Comparison of ENCODE assay signal across 1 cellular context in the genomic region with DNA sequence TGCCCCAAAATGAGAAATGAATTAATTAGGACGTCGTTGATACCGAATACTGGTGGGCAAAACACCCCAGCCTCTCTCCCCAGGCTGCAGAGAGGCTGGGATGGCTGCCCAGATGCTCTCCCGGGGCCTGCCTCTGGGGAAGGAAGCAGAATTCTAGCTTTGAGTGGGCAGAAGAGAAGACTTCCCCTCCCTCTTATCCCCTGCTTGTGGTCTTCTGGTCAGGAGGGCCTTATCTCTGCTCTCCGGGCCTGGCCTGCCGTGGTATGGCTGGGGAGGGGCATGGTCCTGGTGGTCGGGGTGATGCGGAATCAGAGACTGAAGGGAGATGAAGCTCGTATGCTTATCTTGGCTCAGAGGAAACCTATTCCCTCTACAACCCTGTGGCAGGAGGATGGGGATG.
TF ChIP-seq lines count a peak whose summit lies in the region.

No MANE protein-coding gene starts in this region.

TF ChIP-seq in K562, 482 proteins besides CTCF, POLR2A, EP300 and RAD21 (continued from another document and continues in another):
- TF ChIP-seq, protein P1, sequence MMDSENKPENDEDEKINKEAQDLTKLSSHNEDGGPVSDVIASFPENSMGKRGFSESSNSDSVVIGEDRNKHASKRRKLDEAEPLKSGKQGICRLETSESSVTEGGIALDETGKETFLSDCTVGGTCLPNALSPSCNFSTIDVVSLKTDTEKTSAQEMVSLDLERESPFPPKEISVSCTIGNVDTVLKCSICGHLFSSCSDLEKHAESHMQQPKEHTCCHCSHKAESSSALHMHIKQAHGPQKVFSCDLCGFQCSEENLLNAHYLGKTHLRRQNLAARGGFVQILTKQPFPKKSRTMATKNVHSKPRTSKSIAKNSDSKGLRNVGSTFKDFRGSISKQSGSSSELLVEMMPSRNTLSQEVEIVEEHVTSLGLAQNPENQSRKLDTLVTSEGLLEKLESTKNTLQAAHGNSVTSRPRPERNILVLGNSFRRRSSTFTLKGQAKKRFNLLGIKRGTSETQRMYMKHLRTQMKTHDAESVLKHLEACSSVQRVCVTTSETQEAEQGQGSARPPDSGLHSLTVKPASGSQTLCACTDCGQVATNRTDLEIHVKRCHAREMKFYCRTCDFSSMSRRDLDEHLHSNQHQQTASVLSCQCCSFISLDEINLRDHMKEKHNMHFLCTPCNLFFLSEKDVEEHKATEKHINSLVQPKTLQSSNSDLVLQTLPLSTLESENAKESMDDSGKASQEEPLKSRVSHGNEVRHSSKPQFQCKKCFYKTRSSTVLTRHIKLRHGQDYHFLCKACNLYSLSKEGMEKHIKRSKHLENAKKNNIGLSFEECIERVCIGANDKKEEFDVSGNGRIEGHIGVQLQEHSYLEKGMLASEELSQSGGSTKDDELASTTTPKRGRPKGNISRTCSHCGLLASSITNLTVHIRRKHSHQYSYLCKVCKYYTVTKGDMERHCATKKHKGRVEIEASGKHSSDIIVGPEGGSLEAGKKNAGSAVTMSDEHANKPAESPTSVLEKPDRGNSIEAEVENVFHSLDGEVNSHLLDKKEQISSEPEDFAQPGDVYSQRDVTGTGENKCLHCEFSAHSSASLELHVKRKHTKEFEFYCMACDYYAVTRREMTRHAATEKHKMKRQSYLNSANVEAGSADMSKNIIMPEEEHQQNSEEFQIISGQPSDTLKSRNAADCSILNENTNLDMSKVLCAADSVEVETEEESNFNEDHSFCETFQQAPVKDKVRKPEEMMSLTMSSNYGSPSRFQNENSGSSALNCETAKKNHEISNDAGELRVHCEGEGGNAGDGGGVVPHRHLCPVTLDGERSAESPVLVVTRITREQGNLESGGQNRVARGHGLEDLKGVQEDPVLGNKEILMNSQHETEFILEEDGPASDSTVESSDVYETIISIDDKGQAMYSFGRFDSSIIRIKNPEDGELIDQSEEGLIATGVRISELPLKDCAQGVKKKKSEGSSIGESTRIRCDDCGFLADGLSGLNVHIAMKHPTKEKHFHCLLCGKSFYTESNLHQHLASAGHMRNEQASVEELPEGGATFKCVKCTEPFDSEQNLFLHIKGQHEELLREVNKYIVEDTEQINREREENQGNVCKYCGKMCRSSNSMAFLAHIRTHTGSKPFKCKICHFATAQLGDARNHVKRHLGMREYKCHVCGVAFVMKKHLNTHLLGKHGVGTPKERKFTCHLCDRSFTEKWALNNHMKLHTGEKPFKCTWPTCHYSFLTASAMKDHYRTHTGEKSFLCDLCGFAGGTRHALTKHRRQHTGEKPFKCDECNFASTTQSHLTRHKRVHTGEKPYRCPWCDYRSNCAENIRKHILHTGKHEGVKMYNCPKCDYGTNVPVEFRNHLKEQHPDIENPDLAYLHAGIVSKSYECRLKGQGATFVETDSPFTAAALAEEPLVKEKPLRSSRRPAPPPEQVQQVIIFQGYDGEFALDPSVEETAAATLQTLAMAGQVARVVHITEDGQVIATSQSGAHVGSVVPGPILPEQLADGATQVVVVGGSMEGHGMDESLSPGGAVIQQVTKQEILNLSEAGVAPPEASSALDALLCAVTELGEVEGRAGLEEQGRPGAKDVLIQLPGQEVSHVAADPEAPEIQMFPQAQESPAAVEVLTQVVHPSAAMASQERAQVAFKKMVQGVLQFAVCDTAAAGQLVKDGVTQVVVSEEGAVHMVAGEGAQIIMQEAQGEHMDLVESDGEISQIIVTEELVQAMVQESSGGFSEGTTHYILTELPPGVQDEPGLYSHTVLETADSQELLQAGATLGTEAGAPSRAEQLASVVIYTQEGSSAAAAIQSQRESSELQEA (IDR thresholded peaks at IDR 0.05; ENCODE audit: low read depth): no peak
- TF ChIP-seq FOXM1 (IDR thresholded peaks at IDR 0.05; ENCODE audit: low read depth) (peak; percentile 73; the same call in 1 of the 2 replicates), FOXM1 (CRISPR knock-in tag; IDR thresholded peaks at IDR 0.05; ENCODE audit: low read depth) (no peak), DMBX1 (CRISPR knock-in tag; IDR thresholded peaks at IDR 0.05; ENCODE audit: borderline replicate concordance) (no peak), NCOA6 (IDR thresholded peaks at IDR 0.05) (no peak), MCM2 (IDR thresholded peaks at IDR 0.05; ENCODE audit: low read depth) (no peak), XRCC5 (IDR thresholded peaks at IDR 0.05; ENCODE audit: low read depth, low read length) (no peak), NRF1 (conservative IDR thresholded peaks at IDR 0.05 in 1 of 2, IDR thresholded peaks at IDR 0.05 in 1 of 2) (0 out of 4 replicates have a peak, but pooled peaks of 1 of the 2 experiments have one; percentile 13), ESRRB (CRISPR knock-in tag; IDR thresholded peaks at IDR 0.05; ENCODE audit: borderline replicate concordance) (no peak), ZEB2 (IDR thresholded peaks at IDR 0.05) (peak; percentile 35; the same call in 1 of the 2 replicates), EGR1 (conservative IDR thresholded peaks at IDR 0.05) (peak; percentile 63), CHD1 (IDR thresholded peaks at IDR 0.05; ENCODE audit: low read length) (no peak), FOS (IDR thresholded peaks at IDR 0.05; ENCODE audit: extremely low read depth, insufficient read length) (no peak), RCOR1 (IDR thresholded peaks at IDR 0.05; ENCODE audit: borderline replicate concordance in 1 of 2, low read depth in 2 of 2, low read length in 2 of 2) (peak; percentile 66 to 96; a peak in 3 of 4 replicates), MTA3 (IDR thresholded peaks at IDR 0.05; ENCODE audit: borderline replicate concordance) (peak; percentile 69; the same call in 1 of the 2 replicates), ZNF780A (CRISPR knock-in tag; IDR thresholded peaks at IDR 0.05) (no peak), PHB2 (IDR thresholded peaks at IDR 0.05; ENCODE audit: low read depth) (0 out of 2 replicates have a peak, but pooled peaks have one; percentile 57), EZH2 (IDR thresholded peaks at IDR 0.05; ENCODE audit: borderline replicate concordance, low read depth, low read length) (no peak), ZNF445 (CRISPR knock-in tag; IDR thresholded peaks at IDR 0.05; ENCODE audit: low read depth) (no peak), ZNF134 (CRISPR knock-in tag; conservative IDR thresholded peaks at IDR 0.05) (no peak), TRIM28 (IDR thresholded peaks at IDR 0.05) (no peak), ARID1B (IDR thresholded peaks at IDR 0.05) (peak; percentile 94), SRSF7 (optimal IDR thresholded peaks at IDR 0.05; ENCODE audit: low read depth, low read length) (no peak), HDAC2 (IDR thresholded peaks at IDR 0.05) (peak; percentile 87; the same call in 1 of the 2 replicates), PYGO2 (tag; IDR thresholded peaks at IDR 0.05) (no peak), SOX6 (IDR thresholded peaks at IDR 0.05) (peak; percentile 78), POLR3A (IDR thresholded peaks at IDR 0.05; ENCODE audit: borderline replicate concordance, extremely low read depth, insufficient read depth, insufficient read length) (no peak), ARHGAP35 (IDR thresholded peaks at IDR 0.05; ENCODE audit: partially characterized antibody) (no peak), ZSCAN32 (CRISPR knock-in tag; IDR thresholded peaks at IDR 0.05) (no peak), FOXA1 (IDR thresholded peaks at IDR 0.05; ENCODE audit: borderline replicate concordance) (no peak), CCAR2 (IDR thresholded peaks at IDR 0.05; ENCODE audit: low read depth, low read length) (no peak)
- TF ChIP-seq, protein P2, sequence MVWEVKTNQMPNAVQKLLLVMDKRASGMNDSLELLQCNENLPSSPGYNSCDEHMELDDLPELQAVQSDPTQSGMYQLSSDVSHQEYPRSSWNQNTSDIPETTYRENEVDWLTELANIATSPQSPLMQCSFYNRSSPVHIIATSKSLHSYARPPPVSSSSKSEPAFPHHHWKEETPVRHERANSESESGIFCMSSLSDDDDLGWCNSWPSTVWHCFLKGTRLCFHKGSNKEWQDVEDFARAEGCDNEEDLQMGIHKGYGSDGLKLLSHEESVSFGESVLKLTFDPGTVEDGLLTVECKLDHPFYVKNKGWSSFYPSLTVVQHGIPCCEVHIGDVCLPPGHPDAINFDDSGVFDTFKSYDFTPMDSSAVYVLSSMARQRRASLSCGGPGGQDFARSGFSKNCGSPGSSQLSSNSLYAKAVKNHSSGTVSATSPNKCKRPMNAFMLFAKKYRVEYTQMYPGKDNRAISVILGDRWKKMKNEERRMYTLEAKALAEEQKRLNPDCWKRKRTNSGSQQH (CRISPR knock-in tag; IDR thresholded peaks at IDR 0.05): no peak
- TF ChIP-seq, protein P3, sequence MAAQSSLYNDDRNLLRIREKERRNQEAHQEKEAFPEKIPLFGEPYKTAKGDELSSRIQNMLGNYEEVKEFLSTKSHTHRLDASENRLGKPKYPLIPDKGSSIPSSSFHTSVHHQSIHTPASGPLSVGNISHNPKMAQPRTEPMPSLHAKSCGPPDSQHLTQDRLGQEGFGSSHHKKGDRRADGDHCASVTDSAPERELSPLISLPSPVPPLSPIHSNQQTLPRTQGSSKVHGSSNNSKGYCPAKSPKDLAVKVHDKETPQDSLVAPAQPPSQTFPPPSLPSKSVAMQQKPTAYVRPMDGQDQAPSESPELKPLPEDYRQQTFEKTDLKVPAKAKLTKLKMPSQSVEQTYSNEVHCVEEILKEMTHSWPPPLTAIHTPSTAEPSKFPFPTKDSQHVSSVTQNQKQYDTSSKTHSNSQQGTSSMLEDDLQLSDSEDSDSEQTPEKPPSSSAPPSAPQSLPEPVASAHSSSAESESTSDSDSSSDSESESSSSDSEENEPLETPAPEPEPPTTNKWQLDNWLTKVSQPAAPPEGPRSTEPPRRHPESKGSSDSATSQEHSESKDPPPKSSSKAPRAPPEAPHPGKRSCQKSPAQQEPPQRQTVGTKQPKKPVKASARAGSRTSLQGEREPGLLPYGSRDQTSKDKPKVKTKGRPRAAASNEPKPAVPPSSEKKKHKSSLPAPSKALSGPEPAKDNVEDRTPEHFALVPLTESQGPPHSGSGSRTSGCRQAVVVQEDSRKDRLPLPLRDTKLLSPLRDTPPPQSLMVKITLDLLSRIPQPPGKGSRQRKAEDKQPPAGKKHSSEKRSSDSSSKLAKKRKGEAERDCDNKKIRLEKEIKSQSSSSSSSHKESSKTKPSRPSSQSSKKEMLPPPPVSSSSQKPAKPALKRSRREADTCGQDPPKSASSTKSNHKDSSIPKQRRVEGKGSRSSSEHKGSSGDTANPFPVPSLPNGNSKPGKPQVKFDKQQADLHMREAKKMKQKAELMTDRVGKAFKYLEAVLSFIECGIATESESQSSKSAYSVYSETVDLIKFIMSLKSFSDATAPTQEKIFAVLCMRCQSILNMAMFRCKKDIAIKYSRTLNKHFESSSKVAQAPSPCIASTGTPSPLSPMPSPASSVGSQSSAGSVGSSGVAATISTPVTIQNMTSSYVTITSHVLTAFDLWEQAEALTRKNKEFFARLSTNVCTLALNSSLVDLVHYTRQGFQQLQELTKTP (IDR thresholded peaks at IDR 0.05; ENCODE audit: low read depth in 1 of 2, partially characterized antibody in 2 of 2): no peak
- TF ChIP-seq, protein P4, sequence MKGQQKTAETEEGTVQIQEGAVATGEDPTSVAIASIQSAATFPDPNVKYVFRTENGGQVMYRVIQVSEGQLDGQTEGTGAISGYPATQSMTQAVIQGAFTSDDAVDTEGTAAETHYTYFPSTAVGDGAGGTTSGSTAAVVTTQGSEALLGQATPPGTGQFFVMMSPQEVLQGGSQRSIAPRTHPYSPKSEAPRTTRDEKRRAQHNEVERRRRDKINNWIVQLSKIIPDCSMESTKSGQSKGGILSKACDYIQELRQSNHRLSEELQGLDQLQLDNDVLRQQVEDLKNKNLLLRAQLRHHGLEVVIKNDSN (CRISPR knock-in tag; IDR thresholded peaks at IDR 0.05): 0 out of 2 replicates have a peak, but pooled peaks have one; percentile 19
- TF ChIP-seq, protein P5, sequence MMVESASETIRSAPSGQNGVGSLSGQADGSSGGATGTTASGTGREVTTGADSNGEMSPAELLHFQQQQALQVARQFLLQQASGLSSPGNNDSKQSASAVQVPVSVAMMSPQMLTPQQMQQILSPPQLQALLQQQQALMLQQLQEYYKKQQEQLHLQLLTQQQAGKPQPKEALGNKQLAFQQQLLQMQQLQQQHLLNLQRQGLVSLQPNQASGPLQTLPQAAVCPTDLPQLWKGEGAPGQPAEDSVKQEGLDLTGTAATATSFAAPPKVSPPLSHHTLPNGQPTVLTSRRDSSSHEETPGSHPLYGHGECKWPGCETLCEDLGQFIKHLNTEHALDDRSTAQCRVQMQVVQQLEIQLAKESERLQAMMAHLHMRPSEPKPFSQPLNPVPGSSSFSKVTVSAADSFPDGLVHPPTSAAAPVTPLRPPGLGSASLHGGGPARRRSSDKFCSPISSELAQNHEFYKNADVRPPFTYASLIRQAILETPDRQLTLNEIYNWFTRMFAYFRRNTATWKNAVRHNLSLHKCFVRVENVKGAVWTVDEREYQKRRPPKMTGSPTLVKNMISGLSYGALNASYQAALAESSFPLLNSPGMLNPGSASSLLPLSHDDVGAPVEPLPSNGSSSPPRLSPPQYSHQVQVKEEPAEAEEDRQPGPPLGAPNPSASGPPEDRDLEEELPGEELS (CRISPR knock-in tag; IDR thresholded peaks at IDR 0.05; ENCODE audit: borderline replicate concordance): no peak
- TF ChIP-seq, protein P6, sequence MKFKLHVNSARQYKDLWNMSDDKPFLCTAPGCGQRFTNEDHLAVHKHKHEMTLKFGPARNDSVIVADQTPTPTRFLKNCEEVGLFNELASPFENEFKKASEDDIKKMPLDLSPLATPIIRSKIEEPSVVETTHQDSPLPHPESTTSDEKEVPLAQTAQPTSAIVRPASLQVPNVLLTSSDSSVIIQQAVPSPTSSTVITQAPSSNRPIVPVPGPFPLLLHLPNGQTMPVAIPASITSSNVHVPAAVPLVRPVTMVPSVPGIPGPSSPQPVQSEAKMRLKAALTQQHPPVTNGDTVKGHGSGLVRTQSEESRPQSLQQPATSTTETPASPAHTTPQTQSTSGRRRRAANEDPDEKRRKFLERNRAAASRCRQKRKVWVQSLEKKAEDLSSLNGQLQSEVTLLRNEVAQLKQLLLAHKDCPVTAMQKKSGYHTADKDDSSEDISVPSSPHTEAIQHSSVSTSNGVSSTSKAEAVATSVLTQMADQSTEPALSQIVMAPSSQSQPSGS (CRISPR knock-in tag; IDR thresholded peaks at IDR 0.05): no peak
- TF ChIP-seq, protein P7, sequence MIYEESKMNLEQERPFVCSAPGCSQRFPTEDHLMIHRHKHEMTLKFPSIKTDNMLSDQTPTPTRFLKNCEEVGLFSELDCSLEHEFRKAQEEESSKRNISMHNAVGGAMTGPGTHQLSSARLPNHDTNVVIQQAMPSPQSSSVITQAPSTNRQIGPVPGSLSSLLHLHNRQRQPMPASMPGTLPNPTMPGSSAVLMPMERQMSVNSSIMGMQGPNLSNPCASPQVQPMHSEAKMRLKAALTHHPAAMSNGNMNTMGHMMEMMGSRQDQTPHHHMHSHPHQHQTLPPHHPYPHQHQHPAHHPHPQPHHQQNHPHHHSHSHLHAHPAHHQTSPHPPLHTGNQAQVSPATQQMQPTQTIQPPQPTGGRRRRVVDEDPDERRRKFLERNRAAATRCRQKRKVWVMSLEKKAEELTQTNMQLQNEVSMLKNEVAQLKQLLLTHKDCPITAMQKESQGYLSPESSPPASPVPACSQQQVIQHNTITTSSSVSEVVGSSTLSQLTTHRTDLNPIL (CRISPR knock-in tag; IDR thresholded peaks at IDR 0.05): no peak
- TF ChIP-seq, protein P8, sequence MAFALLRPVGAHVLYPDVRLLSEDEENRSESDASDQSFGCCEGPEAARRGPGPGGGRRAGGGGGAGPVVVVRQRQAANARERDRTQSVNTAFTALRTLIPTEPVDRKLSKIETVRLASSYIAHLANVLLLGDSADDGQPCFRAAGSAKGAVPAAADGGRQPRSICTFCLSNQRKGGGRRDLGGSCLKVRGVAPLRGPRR (CRISPR knock-in tag; IDR thresholded peaks at IDR 0.05): no peak
